Comparison of ENCODE assay signal across 22 cellular contexts in the genomic region with DNA sequence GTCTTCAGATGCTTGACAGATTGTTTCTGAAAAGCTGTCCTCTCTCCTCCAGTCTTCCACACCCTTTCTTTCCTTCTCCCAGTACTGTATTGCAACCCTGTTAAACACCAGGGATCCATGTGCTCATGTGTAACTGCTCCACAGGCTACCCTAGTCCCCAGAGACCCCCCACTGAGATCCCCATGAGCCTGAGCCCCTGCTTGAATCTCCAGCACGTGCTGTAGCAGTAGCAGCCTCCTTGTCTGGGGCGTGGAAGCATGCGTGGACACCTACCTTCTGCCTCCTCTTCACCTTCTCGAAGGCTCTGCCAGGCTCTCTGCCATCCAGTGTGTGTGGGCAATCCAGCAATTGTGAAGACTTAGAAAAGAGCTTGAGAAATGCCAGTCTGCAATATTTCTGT.
"Had no signal": no experiment of that assay in that cellular context is flagged by ENCODE, and none has a peak within 500 bp of the region (broad histone marks: within the 10 kb centered on the region; RNA-seq: fewer than 3 reads in every experiment).

No MANE protein-coding gene starts in this region.

- H3K27me3 ChIP-seq: esophagus muscularis mucosa, gastroesophageal sphincter, neural progenitor cell, pancreas, suprapubic skin, tibial artery had no signal

- H3K4me3 ChIP-seq: esophagus muscularis mucosa, gastroesophageal sphincter, left ventricle myocardium inferior, lower lobe of right lung, neural progenitor cell, pancreas, smooth muscle cell, suprapubic skin, tibial artery had no signal

- DNase-seq: effector memory CD8-positive, alpha-beta T cell; foreskin fibroblast; glutamatergic neuron; immature natural killer cell; left ventricle myocardium inferior; lower lobe of right lung; midbrain; nucleus accumbens; pancreas; right cardiac atrium; stimulated activated CD4-positive, alpha-beta T cell treated with anti-CD3 and anti-CD28 coated beads, Interleukin-4, amount 100 ng/mL, for 1 hour; stimulated activated CD8-positive, alpha-beta memory T cell treated with anti-CD3 and anti-CD28 coated beads, Interleukin-4, amount 100 ng/mL, for 48 hours; stimulated activated naive CD8-positive, alpha-beta T cell treated with anti-CD3 and anti-CD28 coated beads, Interleukin-15, Interleukin-2, amounts not matched to agents 100 U/mL and 50 U/mL, for 24 hours; tibial artery had no signal

- H3K36me3 ChIP-seq: left ventricle myocardium inferior, lower lobe of right lung, neural progenitor cell, pancreas had no signal

- ATAC-seq: effector memory CD8-positive, alpha-beta T cell; gastroesophageal sphincter; lower lobe of right lung; natural killer cell treated with Interleukin-12 subunit alpha and Interleukin-12 subunit beta and Interleukin-15 and Interleukin-18, amount 100 ng/mL, for 72 hours; pancreas; right cardiac atrium; stimulated activated effector memory CD8-positive, alpha-beta T cell treated with anti-CD3 and anti-CD28 coated beads, Interleukin-12 subunit alpha, Interleukin-12 subunit beta, amount 100 ng/mL, for 72 hours; stimulated activated naive CD8-positive, alpha-beta T cell treated with anti-CD3 and anti-CD28 coated beads, Interleukin-15, Interleukin-2, amounts not matched to agents 100 U/mL and 50 U/mL, for 24 hours had no signal

- H3K27ac ChIP-seq: epithelial cell of prostate, esophagus muscularis mucosa, gastroesophageal sphincter, left ventricle myocardium inferior, lower lobe of right lung, neural progenitor cell, pancreas, suprapubic skin, tibial artery had no signal

- H3K9me3 ChIP-seq: pancreas, suprapubic skin had no signal

- H3K4me1 ChIP-seq: gastroesophageal sphincter, neural progenitor cell, pancreas, suprapubic skin had no signal
